1 cellular context compared by ENCODE assay signal in genomic region chr18:70500748-70501147, GRCh38.
TF ChIP-seq lines count a peak whose summit lies in the region.

No MANE protein-coding gene starts in this region.

TF ChIP-seq in HepG2, 621 proteins besides CTCF, POLR2A, EP300 and RAD21 (continued from another document):
- no peak for TF ChIP-seq SP140L (CRISPR knock-in tag; IDR thresholded peaks at IDR 0.05; ENCODE audit: borderline replicate concordance)
- no peak for TF ChIP-seq GPBP1L1 (CRISPR knock-in tag; IDR thresholded peaks at IDR 0.05)
- TF ChIP-seq ZNF550 (CRISPR knock-in tag; IDR thresholded peaks at IDR 0.05; ENCODE audit: borderline replicate concordance) = no peak
TF ChIP-seq in HepG2: peak in this region for 1.
